In genomic region chrX:110317820-110318663, GRCh38 we compare ENCODE assay signal across 1 cellular context.
TF ChIP-seq lines count a peak whose summit lies in the region.

TSS of gene AMMECR1 (minus strand) at chrX:110318085. CDS start at chrX:110318071, 14 bp downstream.

TF ChIP-seq in HepG2, 621 proteins besides CTCF, POLR2A, EP300 and RAD21 (continued from another document and continues in another):
- TF ChIP-seq, protein P1, sequence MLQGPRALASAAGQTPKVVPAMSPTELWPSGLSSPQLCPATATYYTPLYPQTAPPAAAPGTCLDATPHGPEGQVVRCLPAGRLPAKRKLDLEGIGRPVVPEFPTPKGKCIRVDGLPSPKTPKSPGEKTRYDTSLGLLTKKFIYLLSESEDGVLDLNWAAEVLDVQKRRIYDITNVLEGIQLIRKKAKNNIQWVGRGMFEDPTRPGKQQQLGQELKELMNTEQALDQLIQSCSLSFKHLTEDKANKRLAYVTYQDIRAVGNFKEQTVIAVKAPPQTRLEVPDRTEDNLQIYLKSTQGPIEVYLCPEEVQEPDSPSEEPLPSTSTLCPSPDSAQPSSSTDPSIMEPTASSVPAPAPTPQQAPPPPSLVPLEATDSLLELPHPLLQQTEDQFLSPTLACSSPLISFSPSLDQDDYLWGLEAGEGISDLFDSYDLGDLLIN (CRISPR knock-in tag; IDR thresholded peaks at IDR 0.05; ENCODE audit: borderline replicate concordance), result no peak
- TF ChIP-seq MTF1 (CRISPR knock-in tag; IDR thresholded peaks at IDR 0.05) (no peak), DNMT1 (CRISPR knock-in tag; IDR thresholded peaks at IDR 0.05) (no peak), ZNF232 (CRISPR knock-in tag; IDR thresholded peaks at IDR 0.05; ENCODE audit: borderline replicate concordance) (no peak), ZBTB1 (CRISPR knock-in tag; IDR thresholded peaks at IDR 0.05; ENCODE audit: borderline replicate concordance) (no peak), NR1H2 (CRISPR knock-in tag; IDR thresholded peaks at IDR 0.05; ENCODE audit: borderline replicate concordance, low read depth) (no peak), ZNF143 (CRISPR knock-in tag; IDR thresholded peaks at IDR 0.05) (no peak), AKNA (CRISPR knock-in tag; IDR thresholded peaks at IDR 0.05; ENCODE audit: borderline replicate concordance) (no peak), FOXO1 (CRISPR knock-in tag; IDR thresholded peaks at IDR 0.05) (no peak), TAF1 (CRISPR knock-in tag; IDR thresholded peaks at IDR 0.05) (peak; percentile 86), MAZ (IDR thresholded peaks at IDR 0.05; ENCODE audit: borderline replicate concordance, low read depth, low read length) (no peak), MAZ (CRISPR knock-in tag; IDR thresholded peaks at IDR 0.05; ENCODE audit: low read depth) (peak; percentile 24; the same call in 1 of the 2 replicates), ZNF124 (CRISPR knock-in tag; IDR thresholded peaks at IDR 0.05) (no peak), ZNF740 (CRISPR knock-in tag; IDR thresholded peaks at IDR 0.05) (peak; percentile 54; the same call in 1 of the 2 replicates), KMT2A (CRISPR knock-in tag; IDR thresholded peaks at IDR 0.05) (peak; percentile 34; the same call in 1 of the 2 replicates), ZNF337 (CRISPR knock-in tag; IDR thresholded peaks at IDR 0.05; ENCODE audit: borderline replicate concordance, low read depth) (no peak), ZNF513 (CRISPR knock-in tag; conservative IDR thresholded peaks at IDR 0.05) (no peak), NFE2L2 (IDR thresholded peaks at IDR 0.05; ENCODE audit: low read length) (no peak), KLF9 (CRISPR knock-in tag; IDR thresholded peaks at IDR 0.05; ENCODE audit: low read depth) (no peak), PCBP2 (optimal IDR thresholded peaks at IDR 0.05; ENCODE audit: low read depth, low read length, poor library complexity, severe bottlenecking) (no peak), KAT7 (CRISPR knock-in tag; IDR thresholded peaks at IDR 0.05; ENCODE audit: borderline replicate concordance) (no peak), SMAD3 (CRISPR knock-in tag; IDR thresholded peaks at IDR 0.05) (no peak), GRHL1 (CRISPR knock-in tag; conservative IDR thresholded peaks at IDR 0.05) (no peak), ATF3 (CRISPR knock-in tag; IDR thresholded peaks at IDR 0.05) (no peak), HNF1A (IDR thresholded peaks at IDR 0.05; ENCODE audit: low read depth) (no peak), HNF1A (CRISPR knock-in tag; IDR thresholded peaks at IDR 0.05; ENCODE audit: borderline replicate concordance) (no peak), SOX5 (CRISPR knock-in tag; IDR thresholded peaks at IDR 0.05; ENCODE audit: borderline replicate concordance) (no peak), ZNF430 (CRISPR knock-in tag; IDR thresholded peaks at IDR 0.05) (no peak), ZNF720 (CRISPR knock-in tag; IDR thresholded peaks at IDR 0.05) (no peak), POLR2G (IDR thresholded peaks at IDR 0.05; ENCODE audit: low read depth, low read length) (peak; percentile 68), STAG1 (CRISPR knock-in tag; IDR thresholded peaks at IDR 0.05) (no peak), ZNF549 (CRISPR knock-in tag; IDR thresholded peaks at IDR 0.05) (no peak), FOXA1 (IDR thresholded peaks at IDR 0.05) (no peak), FOXA1 (CRISPR knock-in tag; IDR thresholded peaks at IDR 0.05) (no peak), ZNF749 (CRISPR knock-in tag; IDR thresholded peaks at IDR 0.05; ENCODE audit: borderline replicate concordance) (no peak), SIX4 (CRISPR knock-in tag; IDR thresholded peaks at IDR 0.05) (no peak), PHF8 (CRISPR knock-in tag; IDR thresholded peaks at IDR 0.05) (peak; percentile 79), RBAK (CRISPR knock-in tag; IDR thresholded peaks at IDR 0.05) (no peak), ATM (IDR thresholded peaks at IDR 0.05; ENCODE audit: borderline replicate concordance) (no peak)
- TF ChIP-seq, protein P2, sequence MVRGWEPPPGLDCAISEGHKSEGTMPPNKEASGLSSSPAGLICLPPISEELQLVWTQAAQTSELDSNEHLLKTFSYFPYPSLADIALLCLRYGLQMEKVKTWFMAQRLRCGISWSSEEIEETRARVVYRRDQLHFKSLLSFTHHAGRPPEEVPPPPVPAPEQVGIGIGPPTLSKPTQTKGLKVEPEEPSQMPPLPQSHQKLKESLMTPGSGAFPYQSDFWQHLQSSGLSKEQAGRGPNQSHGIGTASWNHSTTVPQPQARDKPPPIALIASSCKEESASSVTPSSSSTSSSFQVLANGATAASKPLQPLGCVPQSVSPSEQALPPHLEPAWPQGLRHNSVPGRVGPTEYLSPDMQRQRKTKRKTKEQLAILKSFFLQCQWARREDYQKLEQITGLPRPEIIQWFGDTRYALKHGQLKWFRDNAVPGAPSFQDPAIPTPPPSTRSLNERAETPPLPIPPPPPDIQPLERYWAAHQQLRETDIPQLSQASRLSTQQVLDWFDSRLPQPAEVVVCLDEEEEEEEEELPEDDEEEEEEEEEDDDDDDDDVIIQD (CRISPR knock-in tag; IDR thresholded peaks at IDR 0.05; ENCODE audit: low read depth), result no peak
- TF ChIP-seq, protein P3, sequence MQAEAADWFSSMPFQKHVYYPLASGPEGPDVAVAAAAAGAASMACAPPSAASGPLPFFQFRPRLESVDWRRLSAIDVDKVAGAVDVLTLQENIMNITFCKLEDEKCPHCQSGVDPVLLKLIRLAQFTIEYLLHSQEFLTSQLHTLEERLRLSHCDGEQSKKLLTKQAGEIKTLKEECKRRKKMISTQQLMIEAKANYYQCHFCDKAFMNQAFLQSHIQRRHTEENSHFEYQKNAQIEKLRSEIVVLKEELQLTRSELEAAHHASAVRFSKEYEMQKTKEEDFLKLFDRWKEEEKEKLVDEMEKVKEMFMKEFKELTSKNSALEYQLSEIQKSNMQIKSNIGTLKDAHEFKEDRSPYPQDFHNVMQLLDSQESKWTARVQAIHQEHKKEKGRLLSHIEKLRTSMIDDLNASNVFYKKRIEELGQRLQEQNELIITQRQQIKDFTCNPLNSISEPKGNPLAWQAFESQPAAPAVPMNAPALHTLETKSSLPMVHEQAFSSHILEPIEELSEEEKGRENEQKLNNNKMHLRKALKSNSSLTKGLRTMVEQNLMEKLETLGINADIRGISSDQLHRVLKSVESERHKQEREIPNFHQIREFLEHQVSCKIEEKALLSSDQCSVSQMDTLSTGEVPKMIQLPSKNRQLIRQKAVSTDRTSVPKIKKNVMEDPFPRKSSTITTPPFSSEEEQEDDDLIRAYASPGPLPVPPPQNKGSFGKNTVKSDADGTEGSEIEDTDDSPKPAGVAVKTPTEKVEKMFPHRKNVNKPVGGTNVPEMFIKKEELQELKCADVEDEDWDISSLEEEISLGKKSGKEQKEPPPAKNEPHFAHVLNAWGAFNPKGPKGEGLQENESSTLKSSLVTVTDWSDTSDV (CRISPR knock-in tag; IDR thresholded peaks at IDR 0.05), result no peak
